30 cellular contexts compared by ENCODE assay signal in genomic region chr3:196321162-196321561, GRCh38. TPM values are rescaled to one million over a fixed set of nuclear protein-coding genes. Genes with fewer than 3 reads are reported as not detected.
DNase-seq lines count a peak whose midpoint lies in the region; ATAC-seq and TF ChIP-seq lines count a peak whose summit lies in the region.
"Had no signal": no experiment of that assay in that cellular context is flagged by ENCODE, and none has a peak within 500 bp of the region (broad histone marks: within the 10 kb centered on the region; RNA-seq: fewer than 3 reads in every experiment).

No MANE protein-coding gene starts in this region.

- TF ChIP-seq CTCF in NB4 (IDR thresholded peaks at IDR 0.05; ENCODE audit: low read depth, low read length) (no peak), WTC11 (IDR thresholded peaks at IDR 0.05) (no peak), osteoblast (IDR thresholded peaks at IDR 0.05; ENCODE audit: extremely low read depth, low read depth, low read length) (no peak)

- no peak overlapping the region for H3K27ac ChIP-seq in osteoblast (ENCODE audit: low read depth, low read length)
- H3K27ac ChIP-seq: psoas muscle, SJSA1, thyroid gland, vagina had no signal

- TF ChIP-seq POLR2A in NB4 (IDR thresholded peaks at IDR 0.05; ENCODE audit: extremely low read depth, insufficient read length), result no peak

- peaks cover 17% of the 10 kb centered on the region for H3K4me1 Mint-ChIP-seq in activated naive CD4-positive, alpha-beta T cell treated with anti-CD3 and anti-CD28 coated beads for 36 hours (ENCODE audit: low read depth)
- peaks cover 8% of the 10 kb centered on the region for H3K4me1 Mint-ChIP-seq in WTC11

- peaks cover 3% of the 10 kb centered on the region for H3K79me2 ChIP-seq in osteoblast (ENCODE audit: insufficient read depth, low read length)

- H3K27ac Mint-ChIP-seq in activated naive CD4-positive, alpha-beta T cell treated with anti-CD3 and anti-CD28 coated beads for 36 hours, result peak overlapping the region; percentile 46
- H3K27ac Mint-ChIP-seq in WTC11, result peak overlapping the region; percentile 74
- H3K27ac Mint-ChIP-seq: activated naive CD4-positive, alpha-beta T cell treated with anti-CD3 and anti-CD28 coated beads, Interleukin-2, amount 10 ng/mL, durations not matched to agents 7 days and 5 days; memory B cell had no signal

- H3K4me2 ChIP-seq in osteoblast (ENCODE audit: insufficient read depth, low read length), result no peak overlapping the region

- H3K4me3 Mint-ChIP-seq in activated naive CD4-positive, alpha-beta T cell treated with anti-CD3 and anti-CD28 coated beads for 36 hours, result no peak overlapping the region
- no peak overlapping the region for H3K4me3 Mint-ChIP-seq in WTC11
- H3K4me3 Mint-ChIP-seq: activated naive CD4-positive, alpha-beta T cell treated with anti-CD3 and anti-CD28 coated beads, Interleukin-2, amount 10 ng/mL, durations not matched to agents 7 days and 5 days; brain; memory B cell had no signal

- no peaks in the 10 kb centered on the region for H3K9me3 Mint-ChIP-seq in activated naive CD4-positive, alpha-beta T cell treated with anti-CD3 and anti-CD28 coated beads for 36 hours
- no peaks in the 10 kb centered on the region for H3K9me3 Mint-ChIP-seq in WTC11
- H3K9me3 Mint-ChIP-seq: activated naive CD4-positive, alpha-beta T cell treated with anti-CD3 and anti-CD28 coated beads, Interleukin-2, amount 10 ng/mL, durations not matched to agents 7 days and 5 days; CD8-positive, alpha-beta memory T cell; memory B cell had no signal

- H3K36me3 Mint-ChIP-seq in activated naive CD4-positive, alpha-beta T cell treated with anti-CD3 and anti-CD28 coated beads for 36 hours (ENCODE audit: low read depth), result no peaks in the 10 kb centered on the region
- H3K36me3 Mint-ChIP-seq in WTC11, result no peaks in the 10 kb centered on the region
- H3K36me3 Mint-ChIP-seq: brain, memory B cell had no signal

- H3K27me3 ChIP-seq in osteoblast (ENCODE audit: insufficient read depth, low read length), result no peaks in the 10 kb centered on the region
- H3K27me3 ChIP-seq: SJSA1, thyroid gland, vagina had no signal

- no peaks in the 10 kb centered on the region for H3K9me3 ChIP-seq in osteoblast (ENCODE audit: low read depth, low read length)
- H3K9me3 ChIP-seq: psoas muscle, SJSA1, thyroid gland, vagina had no signal

- ATAC-seq in WTC11 (no peak), HG02938 (IDR thresholded peaks at IDR 0.05; ENCODE audit: unreplicated experiment) (no peak)
- ATAC-seq: esophagus mucosa, left colon, psoas muscle, sciatic nerve had no signal

- H3K4me3 ChIP-seq in NB4 (ENCODE audit: low read depth, low read length) (no peak overlapping the region), osteoblast (ENCODE audit: insufficient read depth, low read length) (no peak overlapping the region)
- H3K4me3 ChIP-seq: psoas muscle, SJSA1, thyroid gland, vagina had no signal

- CTCF ChIA-PET in activated naive CD4-positive, alpha-beta T cell treated with anti-CD3 and anti-CD28 coated beads for 36 hours (lab: Charles Lee), result no interaction called here
- CTCF ChIA-PET in WTC11 (lab: Charles Lee), result no interaction called here

- H2AFZ ChIP-seq in osteoblast (ENCODE audit: low read length), result no peak overlapping the region

- intact Hi-C loops in activated naive CD4-positive, alpha-beta T cell treated with anti-CD3 and anti-CD28 coated beads for 36 hours (cut with micrococcal nuclease), result no loop called here
- intact Hi-C loops in posterior vena cava (cut with DNase I), result no loop called here

- POLR2A ChIA-PET in WTC11 (lab: Charles Lee), result no interaction called here

- H3K4me1 ChIP-seq in osteoblast (ENCODE audit: insufficient read depth, low read length), result peaks cover 5% of the 10 kb centered on the region
- H3K4me1 ChIP-seq: psoas muscle, SJSA1, thyroid gland, vagina had no signal

- H4K20me1 ChIP-seq in osteoblast (ENCODE audit: insufficient read depth, low read length), result no peaks in the 10 kb centered on the region

- H3K36me3 ChIP-seq in osteoblast (ENCODE audit: insufficient read depth, low read length), result no peaks in the 10 kb centered on the region
- H3K36me3 ChIP-seq: thyroid gland, vagina had no signal

- DNase-seq in activated naive CD4-positive, alpha-beta T cell treated with anti-CD3 and anti-CD28 coated beads for 36 hours, result no peak
- DNase-seq in activated naive CD4-positive, alpha-beta T cell treated with anti-CD3 and anti-CD28 coated beads, Interleukin-2, amount 50 U/mL, for 16 hours, result no peak
- DNase-seq in NB4 (ENCODE audit: low read depth), result peak; percentile 34
- DNase-seq in WTC11 (ENCODE audit: low spot score), result no peak
- DNase-seq in posterior vena cava (ENCODE audit: low spot score), result peak; percentile 73
- no peak for DNase-seq in NCI-H524 treated with DMSO at 0.1 percent for 48 hours (lab: John Stamatoyannopoulos, UW)
- DNase-seq in osteoblast (ENCODE audit: insufficient read length, low spot score, missing footprints), result no peak
- DNase-seq: activated CD4-positive, alpha-beta T cell treated with anti-CD3 and anti-CD28 coated beads, Interleukin-2, amount 50 U/mL, for 4 hours; activated CD8-positive, alpha-beta memory T cell treated with anti-CD3 and anti-CD28 coated beads, Interleukin-2, amount 50 U/mL, for 4 hours; activated naive CD4-positive, alpha-beta T cell treated with anti-CD3 and anti-CD28 coated beads, Interleukin-2, amount 10 ng/mL, durations not matched to agents 7 days and 5 days; amniotic stem cell; CD8-positive, alpha-beta memory T cell; glutamatergic neuron; IMR-90; left colon; NCI-H1105 treated with DMSO at 0.1 percent for 48 hours; NCI-H1930; NCI-H526; psoas muscle; stimulated activated CD4-positive, alpha-beta T cell treated with anti-CD3 and anti-CD28 coated beads, Interleukin-12 subunit alpha, Interleukin-12 subunit beta, amount 100 ng/mL, for 4 hours; stimulated activated CD4-positive, alpha-beta T cell treated with anti-CD3 and anti-CD28 coated beads, Interleukin-2, amount 100 ng/mL, for 48 hours; thyroid gland had no signal

- no peaks in the 10 kb centered on the region for H3K27me3 Mint-ChIP-seq in activated naive CD4-positive, alpha-beta T cell treated with anti-CD3 and anti-CD28 coated beads for 36 hours (ENCODE audit: low read depth)
- no peaks in the 10 kb centered on the region for H3K27me3 Mint-ChIP-seq in WTC11 (ENCODE audit: low read depth)
- H3K27me3 Mint-ChIP-seq: memory B cell had no signal

TF ChIP-seq in WTC11, 78 proteins besides CTCF, POLR2A, EP300 and RAD21 (continues in another document):
- TF ChIP-seq ARID4B (CRISPR knock-in tag; IDR thresholded peaks at IDR 0.05; ENCODE audit: borderline replicate concordance) (no peak), RELA (CRISPR knock-in tag; IDR thresholded peaks at IDR 0.05; ENCODE audit: borderline replicate concordance) (no peak), JAZF1 (CRISPR knock-in tag; IDR thresholded peaks at IDR 0.05) (no peak), MAX (CRISPR knock-in tag; IDR thresholded peaks at IDR 0.05) (no peak), NFE2L1 (CRISPR knock-in tag; IDR thresholded peaks at IDR 0.05) (no peak)

RNA-seq across cellular contexts. Expression of gene DYNLT2B, which starts 3.1 kb away (rescaled TPM):
- total RNA-seq in activated naive CD4-positive, alpha-beta T cell treated with anti-CD3 and anti-CD28 coated beads for 36 hours, result 10 to 100 TPM; 13.3 TPM
- total RNA-seq in WTC11 (2021), result 10.0 to 13.6 TPM (median 11.4 TPM) in 3 replicates
- total RNA-seq in posterior vena cava, result 1 to 10 TPM; 2.8 to 3.8 TPM
- 10.5 and 10.9 TPM in 2 replicates for total RNA-seq in osteoblast

RNA-seq across cellular contexts. Expression of gene TM4SF19, which starts 17.0 kb away (rescaled TPM):
- total RNA-seq in activated naive CD4-positive, alpha-beta T cell treated with anti-CD3 and anti-CD28 coated beads for 36 hours, result not detected
- total RNA-seq in WTC11 (2021) (not detected in 3 replicates), posterior vena cava (not detected), osteoblast (0.36 and 0.59 TPM in 2 replicates)
- total RNA-seq: IMR-90; left colon; T-helper 1 cell treated with Interleukin-12 subunit alpha and Interleukin-12 subunit beta and Interleukin-4 antibody, amounts not matched to agents 30 ng/mL and 1 ng/mL, for 36 hours; vagina had no signal

RNA-seq across cellular contexts. Expression of gene PCYT1A, which starts 33.6 kb away (rescaled TPM):
- total RNA-seq in activated naive CD4-positive, alpha-beta T cell treated with anti-CD3 and anti-CD28 coated beads for 36 hours, result 10 to 100 TPM; 27.4 to 28.4 TPM
- total RNA-seq in WTC11 (2021), result 22.4 to 28.5 TPM (median 23.5 TPM) in 3 replicates
- total RNA-seq in posterior vena cava, result 10 to 100 TPM; 62.9 to 64.9 TPM
- 84.6 and 86.1 TPM in 2 replicates for total RNA-seq in osteoblast

Comparison
In these comparisons a context has a peak if more than half of its experiments do, and no peak if none do; other contexts are left out.
1. DNase-seq: peak in NB4 (single experiment) and posterior vena cava (single experiment); none in activated naive CD4-positive, alpha-beta T cell treated with anti-CD3 and anti-CD28 coated beads for 36 hours (single experiment), activated naive CD4-positive, alpha-beta T cell treated with anti-CD3 and anti-CD28 coated beads, Interleukin-2, amount 50 U/mL, for 16 hours (single experiment), WTC11 (single experiment), NCI-H524 treated with DMSO at 0.1 percent for 48 hours (single experiment) and osteoblast (single experiment).